In the genomic region with DNA sequence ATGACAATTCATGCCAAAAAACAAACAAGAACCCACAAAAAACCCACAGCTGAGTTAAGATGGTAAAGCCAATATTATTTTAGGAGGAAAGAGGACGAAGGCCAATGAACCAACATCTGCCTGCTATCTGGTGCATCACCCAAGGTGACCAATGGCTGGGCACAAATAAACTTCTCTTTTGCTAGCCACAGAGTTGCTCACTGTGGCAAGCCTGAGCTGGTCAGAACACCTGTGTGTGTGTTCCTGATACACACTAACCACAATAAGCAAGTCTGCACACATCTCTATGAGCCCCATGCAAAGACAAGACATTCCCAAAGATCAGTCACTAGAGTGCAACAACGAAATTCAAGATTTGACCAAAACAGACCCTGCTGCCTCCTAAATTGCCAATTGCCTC, we compare ENCODE assay signal across 31 cellular contexts.
DNase-seq lines count a peak whose midpoint lies in the region; ATAC-seq, FAIRE-seq and TF ChIP-seq lines count a peak whose summit lies in the region.
"Had no signal": no experiment of that assay in that cellular context is flagged by ENCODE, and none has a peak within 500 bp of the region (broad histone marks: within the 10 kb centered on the region; RNA-seq: fewer than 3 reads in every experiment).

No MANE protein-coding gene starts in this region.

- peaks cover 3% of the 10 kb centered on the region for H3K4me1 Mint-ChIP-seq in activated naive CD8-positive, alpha-beta T cell treated with anti-CD3 and anti-CD28 coated beads for 36 hours
- H3K4me1 Mint-ChIP-seq: endodermal cell, mesothelial cell of epicardium had no signal

- no TSS peak for BruUV-seq in A673 (replicated peaks; lab: Mats Ljungman, UMichigan)

- H3K36me3 Mint-ChIP-seq in activated naive CD8-positive, alpha-beta T cell treated with anti-CD3 and anti-CD28 coated beads for 36 hours: peaks cover 12% of the 10 kb centered on the region

- H3K36me3 ChIP-seq in A673 (ENCODE audit: insufficient read depth, low read length, poor library complexity, severe bottlenecking) (peaks cover 18% of the 10 kb centered on the region), keratinocyte (ENCODE audit: control insufficient read depth in 2 of 2, extremely low read depth in 1 of 2, insufficient read depth in 2 of 2, low read length in 2 of 2) (peaks cover 10 to 20% of the 10 kb centered on the region in 2 experiments)

- no peaks in the 10 kb centered on the region for H3K27me3 Mint-ChIP-seq in activated naive CD8-positive, alpha-beta T cell treated with anti-CD3 and anti-CD28 coated beads for 36 hours
- H3K27me3 Mint-ChIP-seq: naive B cell had no signal

- H3K9ac ChIP-seq in keratinocyte (ENCODE audit: control insufficient read depth, extremely low read depth, insufficient read depth, low read length): no peak overlapping the region

- H4K20me1 ChIP-seq in keratinocyte (ENCODE audit: control insufficient read depth, extremely low read depth, insufficient read depth, low read length): no peaks in the 10 kb centered on the region

- POLR2A ChIA-PET in A673 (lab: Charles Lee; ENCODE audit: low non-redundant PET): no interaction called here

- TF ChIP-seq CTCF in A673 (conservative IDR thresholded peaks at IDR 0.05; ENCODE audit: low read depth, low read length) (no peak), keratinocyte (optimal IDR thresholded peaks at IDR 0.05 in 1 of 3, IDR thresholded peaks at IDR 0.05 in 1 of 3, conservative IDR thresholded peaks at IDR 0.05 in 1 of 3; ENCODE audit: extremely low read depth in 1 of 3, insufficient read depth in 2 of 3, low read length in 3 of 3) (no peak)

- H3K27ac ChIP-seq in A673 (ENCODE audit: low read depth, low read length, poor library complexity, severe bottlenecking) (peak overlapping the region; percentile 15), keratinocyte (ENCODE audit: control insufficient read depth, insufficient read depth, low read length) (peak overlapping the region; percentile 35)
- H3K27ac ChIP-seq: C4-2B, gastroesophageal sphincter, SK-N-MC had no signal

- H3K9me1 ChIP-seq in keratinocyte (ENCODE audit: control insufficient read depth, extremely low read depth, insufficient read depth, low read length): no peaks in the 10 kb centered on the region

- H3K4me1 ChIP-seq in A673 (ENCODE audit: insufficient read depth, low read length, poor library complexity, severe bottlenecking) (no peaks in the 10 kb centered on the region), keratinocyte (ENCODE audit: control insufficient read depth, extremely low read depth, insufficient read depth, low read length) (peaks cover 24% of the 10 kb centered on the region)

- intact Hi-C loops in A673 (cut with micrococcal nuclease; ENCODE audit: unreplicated experiment) (no loop called here), head of caudate nucleus (cut with DNase I) (no loop called here)

- no peak overlapping the region for H2AFZ ChIP-seq in keratinocyte (ENCODE audit: control insufficient read depth, low read length)

- H3K27me3 ChIP-seq in A673 (replicated peaks; ENCODE audit: insufficient read depth, low read depth, low read length, poor library complexity): no peaks in the 10 kb centered on the region
- no peaks in the 10 kb centered on the region for H3K27me3 ChIP-seq in keratinocyte (ENCODE audit: control insufficient read depth, extremely low read depth, insufficient read depth, low read length)
- H3K27me3 ChIP-seq: gastroesophageal sphincter, MG63 had no signal

- peak; percentile 45 for ATAC-seq in HG02798 (IDR thresholded peaks at IDR 0.05; ENCODE audit: poor library complexity, unreplicated experiment)
- ATAC-seq: activated CD4-positive, CD25-positive, alpha-beta regulatory T cell treated with anti-CD3 and anti-CD28 coated beads, Interleukin-2, amount 50 U/mL, for 24 hours; gastroesophageal sphincter had no signal

- H3K9me3 Mint-ChIP-seq in activated naive CD8-positive, alpha-beta T cell treated with anti-CD3 and anti-CD28 coated beads for 36 hours: no peaks in the 10 kb centered on the region
- H3K9me3 Mint-ChIP-seq: endodermal cell, mesothelial cell of epicardium, naive B cell had no signal

- CTCF ChIA-PET in A673 (lab: Charles Lee): no interaction called here

- H3K9me3 ChIP-seq in A673 (ENCODE audit: low read depth, low read length, poor library complexity, severe bottlenecking) (no peaks in the 10 kb centered on the region), keratinocyte (ENCODE audit: control insufficient read depth, low read depth, low read length) (no peaks in the 10 kb centered on the region)
- H3K9me3 ChIP-seq: gastroesophageal sphincter, left ventricle myocardium inferior, MG63 had no signal

- no peaks in the 10 kb centered on the region for H3K79me2 ChIP-seq in keratinocyte (ENCODE audit: control insufficient read depth, insufficient read depth, low read length)

- DNase-seq in A673 (ENCODE audit: low spot score) (no peak), keratinocyte (ENCODE audit: low read depth, low spot score) (peak; percentile 99), amniotic stem cell (lab: John Stamatoyannopoulos, UW) (no peak), head of caudate nucleus (no peak), HTR-8/SVneo (ENCODE audit: insufficient read length, low spot score) (no peak)
- no peak for DNase-seq in activated naive CD8-positive, alpha-beta T cell treated with anti-CD3 and anti-CD28 coated beads for 36 hours
- DNase-seq: activated naive CD4-positive, alpha-beta T cell treated with Interleukin-2 at 50 U/mL for 16 hours; activated T-cell treated with anti-CD3 and anti-CD28 coated beads for 4 hours; DND-41; endodermal cell; hippocampal formation; left ventricle myocardium inferior; MG63; naive B cell; NCI-H1417; NCI-H2081 treated with DMSO at 0.1 percent for 48 hours; NCI-H446; NCI-H82; occipital lobe; RPMI8226; stimulated activated CD8-positive, alpha-beta memory T cell treated with anti-CD3 and anti-CD28 coated beads, Interleukin-4, amount 100 ng/mL, for 48 hours; trophoblast cell had no signal

- H3K4me3 ChIP-seq in A673 (ENCODE audit: low read depth, low read length, poor library complexity, severe bottlenecking): no peak overlapping the region
- H3K4me3 ChIP-seq in keratinocyte (ENCODE audit: control insufficient read depth in 2 of 3, extremely low read depth in 1 of 3, insufficient read depth in 2 of 3, low read depth in 1 of 3, low read length in 3 of 3): no peak overlapping the region
- H3K4me3 ChIP-seq: gastroesophageal sphincter, left ventricle myocardium inferior, MG63, SK-N-MC had no signal

- H3K4me2 ChIP-seq in keratinocyte (ENCODE audit: control insufficient read depth, extremely low read depth, insufficient read depth, low read depth, low read length): peak overlapping the region; percentile 42

- dilution Hi-C loops in keratinocyte (cut with MboI; ENCODE audit: extremely low pct_ligation_motif_present, low sequenced_read_pairs): no loop called here

- FAIRE-seq in keratinocyte (lab: Jason Lieb, UNC) (peak; percentile 100), HTR-8/SVneo (lab: Jason Lieb, UNC) (no peak)
- FAIRE-seq: GM19239, H54, TTC549 had no signal

- no peak overlapping the region for H3K4me3 Mint-ChIP-seq in activated naive CD8-positive, alpha-beta T cell treated with anti-CD3 and anti-CD28 coated beads for 36 hours
- H3K4me3 Mint-ChIP-seq: endodermal cell, mesothelial cell of epicardium, naive B cell had no signal

- peak overlapping the region; percentile 61 for H3K27ac Mint-ChIP-seq in activated naive CD8-positive, alpha-beta T cell treated with anti-CD3 and anti-CD28 coated beads for 36 hours
- H3K27ac Mint-ChIP-seq: mesothelial cell of epicardium had no signal
